ENCODE assay signal across 2 cellular contexts in genomic region chr9:17829812-17830385, GRCh38.
TF ChIP-seq lines count a peak whose summit lies in the region.

No MANE protein-coding gene starts in this region.

TF ChIP-seq in GM23338, 12 proteins besides CTCF, POLR2A, EP300 and RAD21:
- peak; percentile 61; the same call in 1 of the 2 replicates for TF ChIP-seq ZNF462 (CRISPR knock-in tag; IDR thresholded peaks at IDR 0.05)
- no peak for TF ChIP-seq EZH2phosphoT487 (IDR thresholded peaks at IDR 0.05; ENCODE audit: unreplicated experiment)
TF ChIP-seq in GM23338: peak in this region for 1.

TF ChIP-seq in WTC11, 78 proteins besides CTCF, POLR2A, EP300 and RAD21 (continued from another document):
- TF ChIP-seq FOXP4 (CRISPR knock-in tag; IDR thresholded peaks at IDR 0.05), result no peak
TF ChIP-seq in WTC11: peak in this region for 0.
